1 cellular context compared by ENCODE assay signal in the genomic region with DNA sequence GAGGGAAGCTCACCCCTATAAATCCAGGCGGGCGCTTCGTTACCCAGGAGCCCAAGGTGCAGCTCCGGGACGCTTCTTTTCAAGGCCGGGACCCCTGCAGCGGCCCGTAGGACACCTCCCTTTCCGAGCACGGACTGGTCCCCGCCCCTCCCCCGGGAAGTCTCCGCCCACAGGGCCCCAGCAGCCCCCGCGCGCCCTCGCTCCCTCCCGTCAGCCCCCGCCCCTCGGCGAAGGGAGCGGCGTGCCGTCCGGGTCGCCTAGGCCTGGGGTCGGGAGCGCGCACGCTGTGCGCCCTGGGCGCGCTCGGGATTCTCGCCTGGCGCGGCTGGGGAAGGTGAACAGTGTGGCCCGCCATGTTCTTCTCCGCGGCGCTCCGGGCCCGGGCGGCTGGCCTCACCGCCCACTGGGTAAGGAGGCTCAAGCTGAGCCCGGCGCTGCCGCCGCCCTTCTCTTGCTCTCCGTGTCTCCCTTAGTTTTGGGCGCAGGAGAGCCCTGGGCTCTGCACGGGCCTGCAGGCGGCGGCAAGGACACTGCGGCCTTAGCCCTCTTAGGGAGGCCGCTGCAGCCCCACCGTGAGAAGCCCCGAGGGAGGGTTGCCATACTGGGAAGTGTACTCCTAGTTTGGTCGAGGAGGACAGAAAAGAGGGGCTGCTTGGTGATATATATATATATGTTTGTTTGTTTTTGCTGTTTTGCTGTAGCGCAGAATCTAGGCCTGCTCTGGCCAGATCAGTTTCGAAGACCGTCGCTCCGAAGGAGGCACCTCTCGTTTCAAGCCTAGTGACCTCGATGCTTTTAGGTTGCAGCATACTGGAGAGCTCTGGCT.
TF ChIP-seq lines count a peak whose summit lies in the region.

A gene (plus strand): TSS at position 309 of the 826 bp plus-strand sequence. CDS start 45 bp downstream, at position 354.

TF ChIP-seq in WTC11, 78 proteins besides CTCF, POLR2A, EP300 and RAD21 (continued from another document):
- TF ChIP-seq, protein P1, sequence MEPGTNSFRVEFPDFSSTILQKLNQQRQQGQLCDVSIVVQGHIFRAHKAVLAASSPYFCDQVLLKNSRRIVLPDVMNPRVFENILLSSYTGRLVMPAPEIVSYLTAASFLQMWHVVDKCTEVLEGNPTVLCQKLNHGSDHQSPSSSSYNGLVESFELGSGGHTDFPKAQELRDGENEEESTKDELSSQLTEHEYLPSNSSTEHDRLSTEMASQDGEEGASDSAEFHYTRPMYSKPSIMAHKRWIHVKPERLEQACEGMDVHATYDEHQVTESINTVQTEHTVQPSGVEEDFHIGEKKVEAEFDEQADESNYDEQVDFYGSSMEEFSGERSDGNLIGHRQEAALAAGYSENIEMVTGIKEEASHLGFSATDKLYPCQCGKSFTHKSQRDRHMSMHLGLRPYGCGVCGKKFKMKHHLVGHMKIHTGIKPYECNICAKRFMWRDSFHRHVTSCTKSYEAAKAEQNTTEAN (CRISPR knock-in tag; IDR thresholded peaks at IDR 0.05): peak; percentile 68; the same call in 1 of the 2 replicates
- TF ChIP-seq, protein P2, sequence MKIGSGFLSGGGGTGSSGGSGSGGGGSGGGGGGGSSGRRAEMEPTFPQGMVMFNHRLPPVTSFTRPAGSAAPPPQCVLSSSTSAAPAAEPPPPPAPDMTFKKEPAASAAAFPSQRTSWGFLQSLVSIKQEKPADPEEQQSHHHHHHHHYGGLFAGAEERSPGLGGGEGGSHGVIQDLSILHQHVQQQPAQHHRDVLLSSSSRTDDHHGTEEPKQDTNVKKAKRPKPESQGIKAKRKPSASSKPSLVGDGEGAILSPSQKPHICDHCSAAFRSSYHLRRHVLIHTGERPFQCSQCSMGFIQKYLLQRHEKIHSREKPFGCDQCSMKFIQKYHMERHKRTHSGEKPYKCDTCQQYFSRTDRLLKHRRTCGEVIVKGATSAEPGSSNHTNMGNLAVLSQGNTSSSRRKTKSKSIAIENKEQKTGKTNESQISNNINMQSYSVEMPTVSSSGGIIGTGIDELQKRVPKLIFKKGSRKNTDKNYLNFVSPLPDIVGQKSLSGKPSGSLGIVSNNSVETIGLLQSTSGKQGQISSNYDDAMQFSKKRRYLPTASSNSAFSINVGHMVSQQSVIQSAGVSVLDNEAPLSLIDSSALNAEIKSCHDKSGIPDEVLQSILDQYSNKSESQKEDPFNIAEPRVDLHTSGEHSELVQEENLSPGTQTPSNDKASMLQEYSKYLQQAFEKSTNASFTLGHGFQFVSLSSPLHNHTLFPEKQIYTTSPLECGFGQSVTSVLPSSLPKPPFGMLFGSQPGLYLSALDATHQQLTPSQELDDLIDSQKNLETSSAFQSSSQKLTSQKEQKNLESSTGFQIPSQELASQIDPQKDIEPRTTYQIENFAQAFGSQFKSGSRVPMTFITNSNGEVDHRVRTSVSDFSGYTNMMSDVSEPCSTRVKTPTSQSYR (CRISPR knock-in tag; IDR thresholded peaks at IDR 0.05): no peak
- TF ChIP-seq TEAD1 (CRISPR knock-in tag; IDR thresholded peaks at IDR 0.05) (no peak), TP53 (CRISPR knock-in tag; IDR thresholded peaks at IDR 0.05) (no peak), CBFB (CRISPR knock-in tag; IDR thresholded peaks at IDR 0.05; ENCODE audit: low read depth) (no peak), EMX1 (CRISPR knock-in tag; IDR thresholded peaks at IDR 0.05) (no peak), GABPB1 (CRISPR knock-in tag; IDR thresholded peaks at IDR 0.05) (0 out of 2 replicates have a peak, but pooled peaks have one; percentile 25), ZNF416 (CRISPR knock-in tag; IDR thresholded peaks at IDR 0.05) (no peak)
- TF ChIP-seq, protein P3, sequence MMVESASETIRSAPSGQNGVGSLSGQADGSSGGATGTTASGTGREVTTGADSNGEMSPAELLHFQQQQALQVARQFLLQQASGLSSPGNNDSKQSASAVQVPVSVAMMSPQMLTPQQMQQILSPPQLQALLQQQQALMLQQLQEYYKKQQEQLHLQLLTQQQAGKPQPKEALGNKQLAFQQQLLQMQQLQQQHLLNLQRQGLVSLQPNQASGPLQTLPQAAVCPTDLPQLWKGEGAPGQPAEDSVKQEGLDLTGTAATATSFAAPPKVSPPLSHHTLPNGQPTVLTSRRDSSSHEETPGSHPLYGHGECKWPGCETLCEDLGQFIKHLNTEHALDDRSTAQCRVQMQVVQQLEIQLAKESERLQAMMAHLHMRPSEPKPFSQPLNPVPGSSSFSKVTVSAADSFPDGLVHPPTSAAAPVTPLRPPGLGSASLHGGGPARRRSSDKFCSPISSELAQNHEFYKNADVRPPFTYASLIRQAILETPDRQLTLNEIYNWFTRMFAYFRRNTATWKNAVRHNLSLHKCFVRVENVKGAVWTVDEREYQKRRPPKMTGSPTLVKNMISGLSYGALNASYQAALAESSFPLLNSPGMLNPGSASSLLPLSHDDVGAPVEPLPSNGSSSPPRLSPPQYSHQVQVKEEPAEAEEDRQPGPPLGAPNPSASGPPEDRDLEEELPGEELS (CRISPR knock-in tag; IDR thresholded peaks at IDR 0.05): peak; percentile 58; the same call in 1 of the 2 replicates
- TF ChIP-seq, protein P4, sequence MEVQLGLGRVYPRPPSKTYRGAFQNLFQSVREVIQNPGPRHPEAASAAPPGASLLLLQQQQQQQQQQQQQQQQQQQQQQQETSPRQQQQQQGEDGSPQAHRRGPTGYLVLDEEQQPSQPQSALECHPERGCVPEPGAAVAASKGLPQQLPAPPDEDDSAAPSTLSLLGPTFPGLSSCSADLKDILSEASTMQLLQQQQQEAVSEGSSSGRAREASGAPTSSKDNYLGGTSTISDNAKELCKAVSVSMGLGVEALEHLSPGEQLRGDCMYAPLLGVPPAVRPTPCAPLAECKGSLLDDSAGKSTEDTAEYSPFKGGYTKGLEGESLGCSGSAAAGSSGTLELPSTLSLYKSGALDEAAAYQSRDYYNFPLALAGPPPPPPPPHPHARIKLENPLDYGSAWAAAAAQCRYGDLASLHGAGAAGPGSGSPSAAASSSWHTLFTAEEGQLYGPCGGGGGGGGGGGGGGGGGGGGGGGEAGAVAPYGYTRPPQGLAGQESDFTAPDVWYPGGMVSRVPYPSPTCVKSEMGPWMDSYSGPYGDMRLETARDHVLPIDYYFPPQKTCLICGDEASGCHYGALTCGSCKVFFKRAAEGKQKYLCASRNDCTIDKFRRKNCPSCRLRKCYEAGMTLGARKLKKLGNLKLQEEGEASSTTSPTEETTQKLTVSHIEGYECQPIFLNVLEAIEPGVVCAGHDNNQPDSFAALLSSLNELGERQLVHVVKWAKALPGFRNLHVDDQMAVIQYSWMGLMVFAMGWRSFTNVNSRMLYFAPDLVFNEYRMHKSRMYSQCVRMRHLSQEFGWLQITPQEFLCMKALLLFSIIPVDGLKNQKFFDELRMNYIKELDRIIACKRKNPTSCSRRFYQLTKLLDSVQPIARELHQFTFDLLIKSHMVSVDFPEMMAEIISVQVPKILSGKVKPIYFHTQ (CRISPR knock-in tag; IDR thresholded peaks at IDR 0.05): no peak
- TF ChIP-seq, protein P5, sequence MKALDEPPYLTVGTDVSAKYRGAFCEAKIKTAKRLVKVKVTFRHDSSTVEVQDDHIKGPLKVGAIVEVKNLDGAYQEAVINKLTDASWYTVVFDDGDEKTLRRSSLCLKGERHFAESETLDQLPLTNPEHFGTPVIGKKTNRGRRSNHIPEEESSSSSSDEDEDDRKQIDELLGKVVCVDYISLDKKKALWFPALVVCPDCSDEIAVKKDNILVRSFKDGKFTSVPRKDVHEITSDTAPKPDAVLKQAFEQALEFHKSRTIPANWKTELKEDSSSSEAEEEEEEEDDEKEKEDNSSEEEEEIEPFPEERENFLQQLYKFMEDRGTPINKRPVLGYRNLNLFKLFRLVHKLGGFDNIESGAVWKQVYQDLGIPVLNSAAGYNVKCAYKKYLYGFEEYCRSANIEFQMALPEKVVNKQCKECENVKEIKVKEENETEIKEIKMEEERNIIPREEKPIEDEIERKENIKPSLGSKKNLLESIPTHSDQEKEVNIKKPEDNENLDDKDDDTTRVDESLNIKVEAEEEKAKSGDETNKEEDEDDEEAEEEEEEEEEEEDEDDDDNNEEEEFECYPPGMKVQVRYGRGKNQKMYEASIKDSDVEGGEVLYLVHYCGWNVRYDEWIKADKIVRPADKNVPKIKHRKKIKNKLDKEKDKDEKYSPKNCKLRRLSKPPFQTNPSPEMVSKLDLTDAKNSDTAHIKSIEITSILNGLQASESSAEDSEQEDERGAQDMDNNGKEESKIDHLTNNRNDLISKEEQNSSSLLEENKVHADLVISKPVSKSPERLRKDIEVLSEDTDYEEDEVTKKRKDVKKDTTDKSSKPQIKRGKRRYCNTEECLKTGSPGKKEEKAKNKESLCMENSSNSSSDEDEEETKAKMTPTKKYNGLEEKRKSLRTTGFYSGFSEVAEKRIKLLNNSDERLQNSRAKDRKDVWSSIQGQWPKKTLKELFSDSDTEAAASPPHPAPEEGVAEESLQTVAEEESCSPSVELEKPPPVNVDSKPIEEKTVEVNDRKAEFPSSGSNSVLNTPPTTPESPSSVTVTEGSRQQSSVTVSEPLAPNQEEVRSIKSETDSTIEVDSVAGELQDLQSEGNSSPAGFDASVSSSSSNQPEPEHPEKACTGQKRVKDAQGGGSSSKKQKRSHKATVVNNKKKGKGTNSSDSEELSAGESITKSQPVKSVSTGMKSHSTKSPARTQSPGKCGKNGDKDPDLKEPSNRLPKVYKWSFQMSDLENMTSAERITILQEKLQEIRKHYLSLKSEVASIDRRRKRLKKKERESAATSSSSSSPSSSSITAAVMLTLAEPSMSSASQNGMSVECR (CRISPR knock-in tag; IDR thresholded peaks at IDR 0.05; ENCODE audit: borderline replicate concordance): no peak
